8 cellular contexts compared by ENCODE assay signal in genomic region chr22:42933783-42934144, GRCh38.
DNase-seq lines count a peak whose midpoint lies in the region; ATAC-seq, FAIRE-seq and TF ChIP-seq lines count a peak whose summit lies in the region.

No MANE protein-coding gene starts in this region.

- no peaks in the 10 kb centered on the region for H3K9me3 ChIP-seq in naive thymus-derived CD4-positive, alpha-beta T cell (ENCODE audit: control insufficient read depth in 2 of 3, low read length in 3 of 3)
- no peaks in the 10 kb centered on the region for H3K9me3 ChIP-seq in small intestine (ENCODE audit: control insufficient read depth, low read depth)
- H3K9me3 ChIP-seq in CD8-positive, alpha-beta T cell (ENCODE audit: low read length), result no peaks in the 10 kb centered on the region

- WGBS in small intestine, 3 donors, result 31 to 51% (median 41%) methylated on average over 3 of the region's 3 CpGs

- no peaks in the 10 kb centered on the region for H3K9me3 Mint-ChIP-seq in naive thymus-derived CD4-positive, alpha-beta T cell
- no peaks in the 10 kb centered on the region for H3K9me3 Mint-ChIP-seq in CD8-positive, alpha-beta T cell

- no peaks in the 10 kb centered on the region for H3K27me3 ChIP-seq in naive thymus-derived CD4-positive, alpha-beta T cell (ENCODE audit: control insufficient read depth in 2 of 2, insufficient read depth in 2 of 2, low read length in 2 of 2)
- no peaks in the 10 kb centered on the region for H3K27me3 ChIP-seq in small intestine (ENCODE audit: control insufficient read depth in 2 of 2, insufficient read depth in 2 of 2, low read length in 2 of 2)
- no peaks in the 10 kb centered on the region for H3K27me3 ChIP-seq in CD8-positive, alpha-beta T cell (ENCODE audit: insufficient read depth, low read length)

- no peak overlapping the region for H3K27ac ChIP-seq in naive thymus-derived CD4-positive, alpha-beta T cell (ENCODE audit: low read depth, low read length)
- peak overlapping the region in 1 of 2 donors; percentile 96 for H3K27ac ChIP-seq in small intestine (ENCODE audit: low read depth in 1 of 2, low read length in 1 of 2)
- H3K27ac ChIP-seq in CD8-positive, alpha-beta T cell (ENCODE audit: low read depth, low read length), result no peak overlapping the region

- no peak for TF ChIP-seq CTCF in CD8-positive, alpha-beta T cell (IDR thresholded peaks at IDR 0.05)

- H3K36me3 ChIP-seq in naive thymus-derived CD4-positive, alpha-beta T cell (ENCODE audit: control insufficient read depth in 2 of 3, insufficient read depth in 3 of 3, low read length in 3 of 3), result peaks cover 0 to 4% (median 0%) of the 10 kb centered on the region in 3 experiments
- no peaks in the 10 kb centered on the region for H3K36me3 ChIP-seq in small intestine (ENCODE audit: control insufficient read depth in 2 of 2, insufficient read depth in 2 of 2, low read length in 2 of 2)
- H3K36me3 ChIP-seq in CD8-positive, alpha-beta T cell (ENCODE audit: insufficient read depth, low read length), result no peaks in the 10 kb centered on the region

- peak overlapping the region in 4 of 9 donors; percentile 1 to 77 (median 36) for H3K27ac Mint-ChIP-seq in naive thymus-derived CD4-positive, alpha-beta T cell
- no peak overlapping the region for H3K27ac Mint-ChIP-seq in CD8-positive, alpha-beta T cell

- peaks cover 0 to 3% of the 10 kb centered on the region in 2 donors for H3K4me1 ChIP-seq in naive thymus-derived CD4-positive, alpha-beta T cell (ENCODE audit: control insufficient read depth in 2 of 2, insufficient read depth in 2 of 2, low read length in 2 of 2)
- H3K4me1 ChIP-seq in small intestine (ENCODE audit: control insufficient read depth in 2 of 2, insufficient read depth in 1 of 2, low read depth in 1 of 2, low read length in 1 of 2), result peaks cover 3 to 36% of the 10 kb centered on the region in 2 donors
- H3K4me1 ChIP-seq in CD8-positive, alpha-beta T cell (ENCODE audit: insufficient read depth, low read length), result peaks cover 18% of the 10 kb centered on the region

- DNase-seq in ELR (ENCODE audit: low read depth), result peak; percentile 87
- peak; percentile 31 for DNase-seq in RKO (ENCODE audit: low spot score)
- DNase-seq in naive thymus-derived CD4-positive, alpha-beta T cell, result no peak
- DNase-seq in small intestine, result no peak
- no peak for DNase-seq in CD8-positive, alpha-beta T cell

- peak; percentile 33 for ATAC-seq in naive thymus-derived CD4-positive, alpha-beta T cell
- no peak for ATAC-seq in GM21447 (IDR thresholded peaks at IDR 0.05; ENCODE audit: unreplicated experiment)
- no peak for ATAC-seq in GM18907 (IDR thresholded peaks at IDR 0.05; ENCODE audit: unreplicated experiment)
- ATAC-seq in CD8-positive, alpha-beta T cell, result no peak

- H3K4me3 ChIP-seq in naive thymus-derived CD4-positive, alpha-beta T cell (ENCODE audit: low read length), result no peak overlapping the region
- H3K4me3 ChIP-seq in small intestine (ENCODE audit: low read depth in 1 of 2, low read length in 2 of 2), result no peak overlapping the region
- H3K4me3 ChIP-seq in CD8-positive, alpha-beta T cell (ENCODE audit: low read depth, low read length), result no peak overlapping the region

- POLR2A ChIA-PET in naive thymus-derived CD4-positive, alpha-beta T cell (lab: Charles Lee), result no interaction called here
- POLR2A ChIA-PET in CD8-positive, alpha-beta T cell (lab: Charles Lee), result no interaction called here

- H3K27me3 Mint-ChIP-seq in naive thymus-derived CD4-positive, alpha-beta T cell, result no peaks in the 10 kb centered on the region
- no peaks in the 10 kb centered on the region for H3K27me3 Mint-ChIP-seq in CD8-positive, alpha-beta T cell (ENCODE audit: low read depth)

- intact Hi-C loops in naive thymus-derived CD4-positive, alpha-beta T cell (cut with micrococcal nuclease), result no loop called here
- intact Hi-C loops in CD8-positive, alpha-beta T cell (cut with DNase I, micrococcal nuclease), result no loop called here

- H3K4me3 Mint-ChIP-seq in naive thymus-derived CD4-positive, alpha-beta T cell, result peak overlapping the region in 4 of 10 donors; percentile 11 to 59 (median 22)
- H3K4me3 Mint-ChIP-seq in CD8-positive, alpha-beta T cell, result no peak overlapping the region

- FAIRE-seq in endometrium (lab: Jason Lieb, UNC) (peak; percentile 65), small intestine (lab: Jason Lieb, UNC) (no peak)

- peaks cover 59 to 90% (median 84%) of the 10 kb centered on the region in 7 donors for H3K4me1 Mint-ChIP-seq in naive thymus-derived CD4-positive, alpha-beta T cell
- H3K4me1 Mint-ChIP-seq in CD8-positive, alpha-beta T cell (ENCODE audit: low read depth), result peaks cover 73% of the 10 kb centered on the region

- CTCF ChIA-PET in naive thymus-derived CD4-positive, alpha-beta T cell (lab: Charles Lee), result no interaction called here
- CTCF ChIA-PET in CD8-positive, alpha-beta T cell (lab: Charles Lee), result interaction anchor here (1.4 kb wide), 1 partner anchor 73 kb away, joined by 3 read pairs; no protein-coding TSS in a partner anchor

- H3K36me3 Mint-ChIP-seq in naive thymus-derived CD4-positive, alpha-beta T cell, result peaks cover 0 to 12% (median 0%) of the 10 kb centered on the region in 5 donors
- H3K36me3 Mint-ChIP-seq in CD8-positive, alpha-beta T cell, result peaks cover 13% of the 10 kb centered on the region

Comparison
In these comparisons a context has a peak if more than half of its experiments do, and no peak if none do; other contexts are left out.
1. DNase-seq: peak in ELR (single experiment) and RKO (single experiment); none in naive thymus-derived CD4-positive, alpha-beta T cell (0 of 9), small intestine (single experiment) and CD8-positive, alpha-beta T cell (0 of 7).